In genomic region chr9:72039532-72039931, GRCh38 we compare ENCODE assay signal across 1 cellular context.
TF ChIP-seq lines count a peak whose summit lies in the region.

No MANE protein-coding gene starts in this region.

TF ChIP-seq in GM23338, 12 proteins besides CTCF, POLR2A, EP300 and RAD21 (continued from another document):
- TF ChIP-seq, protein P1, sequence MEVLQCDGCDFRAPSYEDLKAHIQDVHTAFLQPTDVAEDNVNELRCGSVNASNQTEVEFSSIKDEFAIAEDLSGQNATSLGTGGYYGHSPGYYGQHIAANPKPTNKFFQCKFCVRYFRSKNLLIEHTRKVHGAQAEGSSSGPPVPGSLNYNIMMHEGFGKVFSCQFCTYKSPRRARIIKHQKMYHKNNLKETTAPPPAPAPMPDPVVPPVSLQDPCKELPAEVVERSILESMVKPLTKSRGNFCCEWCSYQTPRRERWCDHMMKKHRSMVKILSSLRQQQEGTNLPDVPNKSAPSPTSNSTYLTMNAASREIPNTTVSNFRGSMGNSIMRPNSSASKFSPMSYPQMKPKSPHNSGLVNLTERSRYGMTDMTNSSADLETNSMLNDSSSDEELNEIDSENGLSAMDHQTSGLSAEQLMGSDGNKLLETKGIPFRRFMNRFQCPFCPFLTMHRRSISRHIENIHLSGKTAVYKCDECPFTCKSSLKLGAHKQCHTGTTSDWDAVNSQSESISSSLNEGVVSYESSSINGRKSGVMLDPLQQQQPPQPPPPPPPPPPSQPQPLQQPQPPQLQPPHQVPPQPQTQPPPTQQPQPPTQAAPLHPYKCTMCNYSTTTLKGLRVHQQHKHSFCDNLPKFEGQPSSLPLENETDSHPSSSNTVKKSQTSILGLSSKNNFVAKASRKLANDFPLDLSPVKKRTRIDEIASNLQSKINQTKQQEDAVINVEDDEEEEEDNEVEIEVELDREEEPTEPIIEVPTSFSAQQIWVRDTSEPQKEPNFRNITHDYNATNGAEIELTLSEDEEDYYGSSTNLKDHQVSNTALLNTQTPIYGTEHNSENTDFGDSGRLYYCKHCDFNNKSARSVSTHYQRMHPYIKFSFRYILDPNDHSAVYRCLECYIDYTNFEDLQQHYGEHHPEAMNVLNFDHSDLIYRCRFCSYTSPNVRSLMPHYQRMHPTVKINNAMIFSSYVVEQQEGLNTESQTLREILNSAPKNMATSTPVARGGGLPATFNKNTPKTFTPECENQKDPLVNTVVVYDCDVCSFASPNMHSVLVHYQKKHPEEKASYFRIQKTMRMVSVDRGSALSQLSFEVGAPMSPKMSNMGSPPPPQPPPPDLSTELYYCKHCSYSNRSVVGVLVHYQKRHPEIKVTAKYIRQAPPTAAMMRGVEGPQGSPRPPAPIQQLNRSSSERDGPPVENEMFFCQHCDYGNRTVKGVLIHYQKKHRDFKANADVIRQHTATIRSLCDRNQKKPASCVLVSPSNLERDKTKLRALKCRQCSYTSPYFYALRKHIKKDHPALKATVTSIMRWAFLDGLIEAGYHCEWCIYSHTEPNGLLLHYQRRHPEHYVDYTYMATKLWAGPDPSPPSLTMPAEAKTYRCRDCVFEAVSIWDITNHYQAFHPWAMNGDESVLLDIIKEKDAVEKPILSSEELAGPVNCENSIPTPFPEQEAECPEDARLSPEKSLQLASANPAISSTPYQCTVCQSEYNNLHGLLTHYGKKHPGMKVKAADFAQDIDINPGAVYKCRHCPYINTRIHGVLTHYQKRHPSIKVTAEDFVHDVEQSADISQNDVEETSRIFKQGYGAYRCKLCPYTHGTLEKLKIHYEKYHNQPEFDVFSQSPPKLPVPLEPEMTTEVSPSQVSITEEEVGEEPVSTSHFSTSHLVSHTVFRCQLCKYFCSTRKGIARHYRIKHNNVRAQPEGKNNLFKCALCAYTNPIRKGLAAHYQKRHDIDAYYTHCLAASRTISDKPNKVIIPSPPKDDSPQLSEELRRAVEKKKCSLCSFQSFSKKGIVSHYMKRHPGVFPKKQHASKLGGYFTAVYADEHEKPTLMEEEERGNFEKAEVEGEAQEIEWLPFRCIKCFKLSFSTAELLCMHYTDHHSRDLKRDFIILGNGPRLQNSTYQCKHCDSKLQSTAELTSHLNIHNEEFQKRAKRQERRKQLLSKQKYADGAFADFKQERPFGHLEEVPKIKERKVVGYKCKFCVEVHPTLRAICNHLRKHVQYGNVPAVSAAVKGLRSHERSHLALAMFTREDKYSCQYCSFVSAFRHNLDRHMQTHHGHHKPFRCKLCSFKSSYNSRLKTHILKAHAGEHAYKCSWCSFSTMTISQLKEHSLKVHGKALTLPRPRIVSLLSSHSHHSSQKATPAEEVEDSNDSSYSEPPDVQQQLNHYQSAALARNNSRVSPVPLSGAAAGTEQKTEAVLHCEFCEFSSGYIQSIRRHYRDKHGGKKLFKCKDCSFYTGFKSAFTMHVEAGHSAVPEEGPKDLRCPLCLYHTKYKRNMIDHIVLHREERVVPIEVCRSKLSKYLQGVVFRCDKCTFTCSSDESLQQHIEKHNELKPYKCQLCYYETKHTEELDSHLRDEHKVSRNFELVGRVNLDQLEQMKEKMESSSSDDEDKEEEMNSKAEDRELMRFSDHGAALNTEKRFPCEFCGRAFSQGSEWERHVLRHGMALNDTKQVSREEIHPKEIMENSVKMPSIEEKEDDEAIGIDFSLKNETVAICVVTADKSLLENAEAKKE (CRISPR knock-in tag; IDR thresholded peaks at IDR 0.05) = no peak
